Comparison of ENCODE assay signal across 24 cellular contexts in the genomic region with DNA sequence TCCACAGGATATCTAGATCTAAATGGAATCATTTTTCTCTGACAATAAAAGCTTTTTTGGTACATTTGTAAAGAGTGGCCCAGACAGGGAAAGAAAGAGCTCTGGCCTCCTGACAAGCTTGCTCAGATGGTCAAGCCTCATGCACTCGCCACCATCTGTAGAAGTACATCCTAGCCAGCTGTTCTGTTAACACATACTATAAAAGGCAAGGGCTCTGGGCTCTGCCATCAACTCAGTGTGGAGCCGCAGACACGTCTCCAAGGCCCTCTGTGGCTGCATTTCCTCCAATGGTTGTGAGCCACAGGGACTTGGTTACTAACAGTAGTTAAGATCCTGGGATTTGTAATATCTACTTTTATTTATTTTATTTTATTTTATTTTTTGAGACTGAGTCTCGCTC.
"Had no signal": no experiment of that assay in that cellular context is flagged by ENCODE, and none has a peak within 500 bp of the region (broad histone marks: within the 10 kb centered on the region; RNA-seq: fewer than 3 reads in every experiment).

No MANE protein-coding gene starts in this region.

- H3K27ac ChIP-seq: prostate gland, skin epidermis, suprapubic skin, tibial nerve had no signal

- H3K27me3 ChIP-seq: suprapubic skin, tibial nerve had no signal

- H3K9me3 ChIP-seq: prostate gland, suprapubic skin, tibial nerve had no signal

- FAIRE-seq: frontal cortex, keratinocyte, TTC549 had no signal

- ATAC-seq: activated CD8-positive, alpha-beta T cell treated with anti-CD3 and anti-CD28 coated beads, Interleukin-2, amount 10 ng/mL, durations not matched to agents 7 days and 5 days; activated naive CD4-positive, alpha-beta T cell treated with anti-CD3 and anti-CD28 coated beads, Interleukin-2, amount 50 U/mL, for 72 hours; esophagus mucosa; left colon; naive thymus-derived CD8-positive, alpha-beta T cell; stimulated activated effector memory CD8-positive, alpha-beta T cell treated with anti-CD3 and anti-CD28 coated beads, Interleukin-12 subunit alpha, Interleukin-12 subunit beta, amount 100 ng/mL, for 72 hours; stimulated activated naive CD8-positive, alpha-beta T cell treated with anti-CD3 and anti-CD28 coated beads, Interleukin-15, amount 100 ng/mL, for 72 hours had no signal

- H3K4me3 ChIP-seq: lung, prostate gland, skin epidermis, suprapubic skin, tibial nerve had no signal

- H3K36me3 ChIP-seq: prostate gland, suprapubic skin, tibial nerve had no signal

- DNase-seq: activated CD4-positive, alpha-beta T cell treated with anti-CD3 and anti-CD28 coated beads for 1 hour; activated CD4-positive, alpha-beta T cell treated with anti-CD3 and anti-CD28 coated beads, Interleukin-2, amount 50 U/mL, for 1 hour; activated CD8-positive, alpha-beta T cell treated with anti-CD3 and anti-CD28 coated beads, Interleukin-2, amount 10 ng/mL, durations not matched to agents 7 days and 5 days; activated gamma-delta T cell treated with Interleukin-2 at 50 U/mL for 16 hours; aorta; caudate nucleus; effector memory CD4-positive, alpha-beta T cell; head of caudate nucleus; left colon; naive thymus-derived CD8-positive, alpha-beta T cell; stimulated activated CD4-positive, alpha-beta T cell treated with anti-CD3 and anti-CD28 coated beads, Interleukin-2, amount 100 ng/mL, for 24 hours; stimulated activated naive CD8-positive, alpha-beta T cell treated with anti-CD3 and anti-CD28 coated beads, Interleukin-15, amount 100 ng/mL, for 72 hours; T-helper 1 cell had no signal
